Comparison of ENCODE assay signal across 8 cellular contexts in genomic region chr14:81519200-81519998, GRCh38. TPM values are rescaled to one million over a fixed set of nuclear protein-coding genes. Genes with fewer than 3 reads are reported as not detected.
DNase-seq lines count a peak whose midpoint lies in the region; ATAC-seq and TF ChIP-seq lines count a peak whose summit lies in the region.

No MANE protein-coding gene starts in this region.

- no peaks in the 10 kb centered on the region for H3K9me3 ChIP-seq in lower lobe of right lung

- intact Hi-C loops in lower lobe of right lung (cut with DNase I), result no loop called here

- peaks cover 44% of the 10 kb centered on the region for H3K4me1 ChIP-seq in lower lobe of right lung

- H3K36me3 ChIP-seq in lower lobe of right lung, result peaks cover 68% of the 10 kb centered on the region

- no peak for TF ChIP-seq CTCF in lower lobe of right lung (IDR thresholded peaks at IDR 0.05)

- H3K4me3 ChIP-seq in lower lobe of right lung, result no peak overlapping the region

- peak overlapping the region; percentile 88 for H3K27ac Mint-ChIP-seq in activated T-cell treated with anti-CD3 and anti-CD28 coated beads, Interleukin-2, amount 50 U/mL, for 24 hours
- peak overlapping the region; percentile 84 for H3K27ac Mint-ChIP-seq in activated naive CD8-positive, alpha-beta T cell treated with anti-CD3 and anti-CD28 coated beads for 36 hours

- peaks cover 46% of the 10 kb centered on the region for H3K4me1 Mint-ChIP-seq in activated T-cell treated with anti-CD3 and anti-CD28 coated beads, Interleukin-2, amount 50 U/mL, for 24 hours (ENCODE audit: low read depth)
- peaks cover 28% of the 10 kb centered on the region for H3K4me1 Mint-ChIP-seq in activated naive CD8-positive, alpha-beta T cell treated with anti-CD3 and anti-CD28 coated beads for 36 hours

- DNase-seq in activated T-cell treated with anti-CD3 and anti-CD28 coated beads, Interleukin-2, amount 50 U/mL, for 24 hours, result no peak
- DNase-seq in activated T-cell treated with anti-CD3 and anti-CD28 coated beads, Interleukin-2, amount 50 U/mL, for 1 hour, result no peak
- DNase-seq in activated naive CD8-positive, alpha-beta T cell treated with anti-CD3 and anti-CD28 coated beads for 36 hours, result no peak
- DNase-seq in lower lobe of right lung (no peak), NCI-H2171 treated with DMSO at 0.1 percent for 48 hours (lab: John Stamatoyannopoulos, UW) (no peak), NCI-H1417 treated with DMSO at 0.1 percent for 48 hours (lab: John Stamatoyannopoulos, UW) (no peak)

- peak; percentile 78 for ATAC-seq in HG03354 (IDR thresholded peaks at IDR 0.05; ENCODE audit: poor library complexity, severe bottlenecking, unreplicated experiment)
- peak; percentile 84 to 90 for ATAC-seq in lower lobe of right lung
- ATAC-seq in HG02571 (IDR thresholded peaks at IDR 0.05; ENCODE audit: unreplicated experiment), result no peak

- H3K27me3 ChIP-seq in lower lobe of right lung (ENCODE audit: low read depth), result no peaks in the 10 kb centered on the region

- peaks cover 90% of the 10 kb centered on the region for H3K36me3 Mint-ChIP-seq in activated T-cell treated with anti-CD3 and anti-CD28 coated beads, Interleukin-2, amount 50 U/mL, for 24 hours (ENCODE audit: low read depth)
- peaks cover 41% of the 10 kb centered on the region for H3K36me3 Mint-ChIP-seq in activated naive CD8-positive, alpha-beta T cell treated with anti-CD3 and anti-CD28 coated beads for 36 hours

- peak overlapping the region; percentile 7 for H3K4me3 Mint-ChIP-seq in activated T-cell treated with anti-CD3 and anti-CD28 coated beads, Interleukin-2, amount 50 U/mL, for 24 hours
- no peak overlapping the region for H3K4me3 Mint-ChIP-seq in activated naive CD8-positive, alpha-beta T cell treated with anti-CD3 and anti-CD28 coated beads for 36 hours

- H3K27me3 Mint-ChIP-seq in activated T-cell treated with anti-CD3 and anti-CD28 coated beads, Interleukin-2, amount 50 U/mL, for 24 hours, result no peaks in the 10 kb centered on the region
- H3K27me3 Mint-ChIP-seq in activated naive CD8-positive, alpha-beta T cell treated with anti-CD3 and anti-CD28 coated beads for 36 hours, result no peaks in the 10 kb centered on the region

- H3K9me3 Mint-ChIP-seq in activated T-cell treated with anti-CD3 and anti-CD28 coated beads, Interleukin-2, amount 50 U/mL, for 24 hours, result no peaks in the 10 kb centered on the region
- H3K9me3 Mint-ChIP-seq in activated naive CD8-positive, alpha-beta T cell treated with anti-CD3 and anti-CD28 coated beads for 36 hours, result no peaks in the 10 kb centered on the region

- H3K27ac ChIP-seq in lower lobe of right lung, result peak overlapping the region; percentile 74

RNA-seq across cellular contexts. Expression of gene SEL1L, which starts 14.3 kb away (rescaled TPM):
- total RNA-seq in activated naive CD8-positive, alpha-beta T cell treated with anti-CD3 and anti-CD28 coated beads for 36 hours, result 10 to 100 TPM; 56.0 to 58.7 TPM
- total RNA-seq in lower lobe of right lung, result 104 TPM
